In the genomic region with DNA sequence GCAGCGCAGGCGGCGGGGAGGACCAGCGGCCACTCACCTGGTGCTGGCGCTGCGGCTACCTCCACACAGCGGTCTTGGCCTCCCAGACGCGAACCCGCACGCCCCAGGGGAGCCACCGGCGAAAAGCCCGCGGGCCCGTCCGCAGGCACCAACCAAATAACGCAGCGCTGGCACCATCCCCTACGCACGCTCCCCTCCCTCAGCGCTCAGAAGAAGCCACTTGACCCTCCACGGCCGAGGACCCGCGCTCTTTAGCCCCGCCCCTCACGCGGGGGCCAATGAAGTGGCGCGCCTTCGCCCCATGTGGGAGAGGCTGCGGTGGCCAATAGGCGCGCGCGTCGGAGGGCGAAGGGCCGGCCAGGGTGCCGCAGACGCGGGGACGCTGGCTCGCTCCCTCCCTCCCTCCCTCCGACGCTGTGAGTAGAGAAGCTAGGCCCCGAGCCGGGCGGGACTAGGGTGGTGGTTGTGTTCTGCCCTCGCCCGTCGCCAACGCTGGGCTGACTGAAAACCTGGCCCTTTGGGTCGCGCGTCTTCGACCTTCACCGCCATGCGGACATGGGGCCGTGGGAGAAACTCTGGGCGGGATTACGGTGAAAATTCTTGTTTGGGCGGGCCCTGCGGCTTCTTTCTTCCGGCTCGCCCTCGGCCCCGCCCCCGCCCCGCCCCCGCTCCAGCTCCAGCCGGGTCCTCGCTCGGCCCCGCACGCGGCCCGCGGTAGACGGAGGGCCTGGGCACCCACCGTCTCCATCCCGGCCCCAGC, we compare ENCODE assay signal across 8 cellular contexts. TPM values are rescaled to one million over a fixed set of nuclear protein-coding genes. Genes with fewer than 3 reads are reported as not detected.
DNase-seq lines count a peak whose midpoint lies in the region; ATAC-seq and TF ChIP-seq lines count a peak whose summit lies in the region.

A gene with protein sequence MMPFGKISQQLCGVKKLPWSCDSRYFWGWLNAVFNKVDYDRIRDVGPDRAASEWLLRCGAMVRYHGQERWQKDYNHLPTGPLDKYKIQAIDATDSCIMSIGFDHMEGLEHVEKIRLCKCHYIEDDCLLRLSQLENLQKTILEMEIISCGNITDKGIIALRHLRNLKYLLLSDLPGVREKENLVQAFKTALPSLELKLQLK (plus strand): TSS at position 351 of the 760 bp plus-strand sequence. CDS start 9,164 bp downstream, outside the sequence.
A gene (minus strand): TSS at position 256 of the 760 bp plus-strand sequence. CDS start 79 bp downstream, at position 177.

- peak within 1 kb of the TSS; percentile 85 for H3K4me3 ChIP-seq in AG10803 (ENCODE audit: low read length)
- peak within 1 kb of the TSS; percentile 87 for H3K4me3 ChIP-seq in kidney epithelial cell (ENCODE audit: low read depth, low read length)

- peak; percentile 87 for DNase-seq in AG10803 (ENCODE audit: low read depth)
- peak; percentile 92 for DNase-seq in NCI-H345 treated with DMSO at 0.1 percent for 48 hours (lab: John Stamatoyannopoulos, UW; ENCODE audit: unreplicated experiment)
- DNase-seq in central memory CD8-positive, alpha-beta T cell (ENCODE audit: low spot score in 2 of 2): peak; percentile 74
- peak; percentile 49 for DNase-seq in kidney epithelial cell (ENCODE audit: low read depth)
- DNase-seq in stimulated activated CD4-positive, alpha-beta T cell treated with anti-CD3 and anti-CD28 coated beads, Interleukin-15, amount 100 ng/mL, for 48 hours (ENCODE audit: low read depth in 2 of 2): peak; percentile 79 to 86

- H3K27me3 ChIP-seq in kidney epithelial cell (ENCODE audit: control insufficient read depth, insufficient read depth, low read length): no peaks in the 10 kb centered on the region

- peaks cover 5% of the 10 kb centered on the region for H3K36me3 Mint-ChIP-seq in central memory CD8-positive, alpha-beta T cell (ENCODE audit: insufficient read depth)

- H3K27ac Mint-ChIP-seq in central memory CD8-positive, alpha-beta T cell (ENCODE audit: low read depth): peak within 1 kb of the TSS; percentile 94

- ATAC-seq in GM19035 (IDR thresholded peaks at IDR 0.05; ENCODE audit: unreplicated experiment) (peak; percentile 94), HG03342 (IDR thresholded peaks at IDR 0.05; ENCODE audit: unreplicated experiment) (peak; percentile 94)
- peak; percentile 93 to 96 for ATAC-seq in activated CD4-positive, CD25-positive, alpha-beta regulatory T cell treated with anti-CD3 and anti-CD28 coated beads, Interleukin-2, amount 50 U/mL, for 24 hours
- peak; percentile 88 for ATAC-seq in central memory CD8-positive, alpha-beta T cell (replicated peaks; ENCODE audit: extremely low read depth, poor library complexity, severe bottlenecking)

- TF ChIP-seq CTCF in AG10803 (conservative IDR thresholded peaks at IDR 0.05; ENCODE audit: low read length) (no peak), kidney epithelial cell (IDR thresholded peaks at IDR 0.05; ENCODE audit: insufficient read depth, low read length, poor library complexity, severe bottlenecking) (peak; percentile 68)

- H3K4me3 Mint-ChIP-seq in central memory CD8-positive, alpha-beta T cell: peak within 1 kb of the TSS; percentile 90

- no peaks in the 10 kb centered on the region for H3K36me3 ChIP-seq in kidney epithelial cell (ENCODE audit: control insufficient read depth, insufficient read depth, low read length)

- no peaks in the 10 kb centered on the region for H3K9me3 Mint-ChIP-seq in central memory CD8-positive, alpha-beta T cell

- H3K27me3 Mint-ChIP-seq in central memory CD8-positive, alpha-beta T cell: no peaks in the 10 kb centered on the region

- H3K4me1 Mint-ChIP-seq in central memory CD8-positive, alpha-beta T cell: peaks cover 52% of the 10 kb centered on the region

RNA-seq across cellular contexts. Expression of the first gene that starts in this region (rescaled TPM):
- total RNA-seq in kidney epithelial cell: 14.0 and 27.5 TPM in 2 replicates

RNA-seq across cellular contexts. Expression of the second gene that starts in this region (rescaled TPM):
- 6.6 and 7.3 TPM in 2 replicates for total RNA-seq in kidney epithelial cell

Comparison
In these comparisons a context has a peak if more than half of its experiments do, and no peak if none do; other contexts are left out.
1. Peak in every context shown above with its lines: DNase-seq, ATAC-seq and H3K4me3 ChIP-seq.